ENCODE assay signal across 9 cellular contexts in the genomic region with DNA sequence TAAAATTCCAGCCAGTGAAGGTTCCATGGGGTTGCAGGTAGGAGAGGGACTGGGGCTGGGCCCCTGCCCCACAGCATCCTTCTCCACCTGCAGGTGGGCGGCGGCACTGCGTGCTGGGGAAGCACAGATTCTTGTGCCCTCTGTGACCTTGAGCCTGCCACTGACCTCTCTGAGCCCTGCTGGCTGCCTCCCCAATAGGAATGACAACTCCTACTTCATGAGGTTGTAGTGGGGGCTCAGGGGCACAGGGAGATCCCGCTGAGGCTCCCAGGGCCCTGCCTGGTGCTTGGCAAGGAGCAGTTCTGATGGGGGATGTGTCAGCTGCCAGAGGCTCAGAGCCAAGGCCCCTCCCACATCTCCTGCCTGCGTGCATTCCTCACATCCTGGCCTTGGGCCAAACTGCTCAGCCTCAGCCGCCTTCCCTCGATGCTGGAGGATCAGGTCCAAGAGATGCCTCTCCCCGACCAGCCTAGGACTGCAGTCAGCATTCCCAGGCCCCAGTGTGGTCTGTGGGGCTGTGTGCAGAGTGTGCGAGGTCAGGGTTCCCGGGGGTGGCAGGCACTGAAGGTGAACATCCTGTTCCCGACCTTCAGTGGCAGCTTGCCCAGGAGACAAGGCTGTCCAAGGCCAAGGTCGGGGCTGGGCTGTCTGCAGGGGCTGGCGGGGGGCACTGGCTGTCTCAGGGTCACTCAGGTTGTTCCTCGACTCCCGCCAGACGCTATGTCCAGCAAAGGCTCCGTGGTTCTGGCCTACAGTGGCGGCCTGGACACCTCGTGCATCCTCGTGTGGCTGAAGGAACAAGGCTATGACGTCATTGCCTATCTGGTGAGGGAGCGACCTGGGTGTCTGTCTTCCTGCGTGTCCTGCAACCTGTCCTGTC. TPM values are rescaled to one million over a fixed set of nuclear protein-coding genes. Genes with fewer than 3 reads are reported as not detected.
DNase-seq lines count a peak whose midpoint lies in the region; ATAC-seq, FAIRE-seq and TF ChIP-seq lines count a peak whose summit lies in the region.
"Had no signal": no experiment of that assay in that cellular context is flagged by ENCODE, and none has a peak within 500 bp of the region (broad histone marks: within the 10 kb centered on the region; RNA-seq: fewer than 3 reads in every experiment).

No MANE protein-coding gene starts in this region.

- CTCF ChIA-PET in K562 (lab: Yijun Ruan, JAX; ENCODE audit: low intra/inter-chr PET ratio) = no interaction called here

- DNase-seq in AG10803 (ENCODE audit: low read depth) (peak; percentile 95), HCEC 1CT (peak; percentile 85), NCI-H446 treated with DMSO at 0.1 percent for 48 hours (lab: John Stamatoyannopoulos, UW) (peak; percentile 70), K562 (ENCODE audit: extremely low read depth in 1 of 4, low spot score in 3 of 4) (peak; percentile 67 to 74 (median 72)), iPS-NIHi7 (ENCODE audit: extremely low spot score) (peak; percentile 78), NK-92 (lab: John Stamatoyannopoulos, UW; ENCODE audit: unreplicated experiment) (no peak)
- no peak for DNase-seq in stimulated activated naive CD8-positive, alpha-beta T cell treated with anti-CD3 and anti-CD28 coated beads, Interleukin-15, amount 100 ng/mL, for 72 hours

- H3K36me3 ChIP-seq in K562 (ENCODE audit: control insufficient read depth, insufficient read depth, low read length) = no peaks in the 10 kb centered on the region

- no peak for TF ChIP-seq EP300 in K562 (IDR thresholded peaks at IDR 0.05; ENCODE audit: low read length)

- no peak overlapping the region for H3K27ac ChIP-seq in K562 (ENCODE audit: extremely low read depth, low read depth, low read length)

- BruUV-seq in K562 (replicated peaks; lab: Mats Ljungman, UMichigan) = no TSS peak

- peak overlapping the region; percentile 21; the same call in 1 of the 2 replicates for H2AFZ ChIP-seq in K562 (ENCODE audit: low read depth, low read length)

- no peak overlapping the region for H3K4me3 Mint-ChIP-seq in stimulated activated naive CD8-positive, alpha-beta T cell treated with anti-CD3 and anti-CD28 coated beads, Interleukin-15, amount 100 ng/mL, for 72 hours

- TF ChIP-seq POLR2A in K562 (conservative IDR thresholded peaks at IDR 0.05) = no peak
- no peak for TF ChIP-seq POLR2A in GM18505 (IDR thresholded peaks at IDR 0.05; ENCODE audit: borderline replicate concordance, extremely low read depth, insufficient read depth, insufficient read length)

- in situ Hi-C loops in K562 (cut with MboI) = loop anchor here (5.0 to 10.0 kb wide), 2 partner anchors 236 to 413 kb away; no protein-coding TSS in a partner anchor

- no peaks in the 10 kb centered on the region; a peak in 1 of 5 replicates for H3K27me3 ChIP-seq in K562 (ENCODE audit: control insufficient read depth in 2 of 2, insufficient read depth in 2 of 2, low read length in 2 of 2)

- H3K4me3 ChIP-seq in AG10803 (ENCODE audit: low read length) = no peak overlapping the region
- H3K4me3 ChIP-seq in K562 = no peak overlapping the region

- no peak overlapping the region for H3K27ac Mint-ChIP-seq in stimulated activated naive CD8-positive, alpha-beta T cell treated with anti-CD3 and anti-CD28 coated beads, Interleukin-15, amount 100 ng/mL, for 72 hours

- H3K4me1 ChIP-seq in K562 (replicated peaks in 1 of 2; ENCODE audit: control insufficient read depth in 2 of 2, insufficient read depth in 2 of 2, low read length in 2 of 2) = peaks cover 19 to 36% of the 10 kb centered on the region in 2 experiments

- H3K27me3 Mint-ChIP-seq in stimulated activated naive CD8-positive, alpha-beta T cell treated with anti-CD3 and anti-CD28 coated beads, Interleukin-15, amount 100 ng/mL, for 72 hours = peaks cover 54% of the 10 kb centered on the region

- no peaks in the 10 kb centered on the region for H3K9me1 ChIP-seq in K562 (ENCODE audit: control insufficient read depth, insufficient read depth, low read length)

- TF ChIP-seq RAD21 in K562 (CRISPR knock-in tag; conservative IDR thresholded peaks at IDR 0.05 in 1 of 2, IDR thresholded peaks at IDR 0.05 in 1 of 2) = peak in 1 of 2 experiments; percentile 39; a peak in 2 of 4 replicates

- intact Hi-C loops in K562 (cut with micrococcal nuclease) = no loop called here

- H3K4me2 ChIP-seq in K562 (ENCODE audit: insufficient read depth, low read length) = peak overlapping the region; percentile 1; the same call in 1 of the 2 replicates

- POLR2A ChIA-PET in K562 (lab: Yijun Ruan, JAX) = interaction anchor here (0.6 to 1.2 kb wide), 4 partner anchors 67 to 242 kb away, joined by 3 to 5 read pairs (median 3); partner anchors contain the start of gene EXOSC2

- H3K9me3 ChIP-seq in K562 (replicated peaks; ENCODE audit: control insufficient read depth, insufficient read depth, low read depth, low read length) = no peaks in the 10 kb centered on the region

- peak; percentile 15 for FAIRE-seq in K562 (lab: Jason Lieb, UNC)
- FAIRE-seq: islet of Langerhans had no signal

- no peaks in the 10 kb centered on the region for H3K79me2 ChIP-seq in K562 (ENCODE audit: control insufficient read depth, insufficient read depth, low read length)

- H4K20me1 ChIP-seq in K562 (replicated peaks; ENCODE audit: control insufficient read depth, insufficient read depth, low read length) = no peaks in the 10 kb centered on the region

- ATAC-seq in K562 (peak; percentile 67), GM18505 (IDR thresholded peaks at IDR 0.05; ENCODE audit: unreplicated experiment) (no peak)
- peak; percentile 41 for ATAC-seq in stimulated activated naive CD8-positive, alpha-beta T cell treated with anti-CD3 and anti-CD28 coated beads, Interleukin-15, amount 100 ng/mL, for 72 hours

- no peaks in the 10 kb centered on the region for H3K9me3 Mint-ChIP-seq in stimulated activated naive CD8-positive, alpha-beta T cell treated with anti-CD3 and anti-CD28 coated beads, Interleukin-15, amount 100 ng/mL, for 72 hours

- H3K9ac ChIP-seq in K562 (ENCODE audit: insufficient read depth in 1 of 2, low read depth in 2 of 2, low read length in 2 of 2) = 0 out of 4 replicates have a peak overlapping the region, but pooled peaks of 1 of the 2 experiments have one; percentile 11

- TF ChIP-seq CTCF in AG10803 (conservative IDR thresholded peaks at IDR 0.05; ENCODE audit: low read length) (peak; percentile 61), K562 (IDR thresholded peaks at IDR 0.05 in 2 of 3, conservative IDR thresholded peaks at IDR 0.05 in 1 of 3; ENCODE audit: insufficient read depth in 2 of 3, low read depth in 1 of 3, low read length in 3 of 3) (peak; percentile 32 to 65 (median 35))

- WGBS in K562 (ENCODE audit: insufficient coverage, low coverage, missing lambda C conversion rate) = 10% methylated on average over 22 of the region's 23 CpGs

- H3K4me1 Mint-ChIP-seq in stimulated activated naive CD8-positive, alpha-beta T cell treated with anti-CD3 and anti-CD28 coated beads, Interleukin-15, amount 100 ng/mL, for 72 hours = peaks cover 37% of the 10 kb centered on the region

TF ChIP-seq in K562, 482 proteins besides CTCF, POLR2A, EP300 and RAD21 (continues in another document):
- TF ChIP-seq NRF1 (conservative IDR thresholded peaks at IDR 0.05 in 1 of 2, IDR thresholded peaks at IDR 0.05 in 1 of 2) = peak; percentile 12 to 38; a peak in 3 of 4 replicates
- TF ChIP-seq ATF1 (CRISPR knock-in tag; IDR thresholded peaks at IDR 0.05) = no peak; the same call in 1 of the 2 replicates
- TF ChIP-seq ATF1 (tag; IDR thresholded peaks at IDR 0.05) = peak; percentile 88
- TF ChIP-seq ZNF175 (CRISPR knock-in tag; IDR thresholded peaks at IDR 0.05; ENCODE audit: low read depth) = no peak
- no peak for TF ChIP-seq POLR2B (IDR thresholded peaks at IDR 0.05; ENCODE audit: low read depth, partially characterized antibody)
- TF ChIP-seq STAT5B (CRISPR knock-in tag; IDR thresholded peaks at IDR 0.05) = no peak
- TF ChIP-seq HIVEP1 (CRISPR knock-in tag; IDR thresholded peaks at IDR 0.05) = no peak
- TF ChIP-seq MEF2D (tag; conservative IDR thresholded peaks at IDR 0.05; ENCODE audit: low read depth) = no peak
- TF ChIP-seq, protein P1, sequence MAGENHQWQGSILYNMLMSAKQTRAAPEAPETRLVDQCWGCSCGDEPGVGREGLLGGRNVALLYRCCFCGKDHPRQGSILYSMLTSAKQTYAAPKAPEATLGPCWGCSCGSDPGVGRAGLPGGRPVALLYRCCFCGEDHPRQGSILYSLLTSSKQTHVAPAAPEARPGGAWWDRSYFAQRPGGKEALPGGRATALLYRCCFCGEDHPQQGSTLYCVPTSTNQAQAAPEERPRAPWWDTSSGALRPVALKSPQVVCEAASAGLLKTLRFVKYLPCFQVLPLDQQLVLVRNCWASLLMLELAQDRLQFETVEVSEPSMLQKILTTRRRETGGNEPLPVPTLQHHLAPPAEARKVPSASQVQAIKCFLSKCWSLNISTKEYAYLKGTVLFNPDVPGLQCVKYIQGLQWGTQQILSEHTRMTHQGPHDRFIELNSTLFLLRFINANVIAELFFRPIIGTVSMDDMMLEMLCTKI (IDR thresholded peaks at IDR 0.05; ENCODE audit: partially characterized antibody) = no peak

RNA-seq across cellular contexts. Expression of gene ASS1, which starts 7.0 kb away (rescaled TPM):
- 1.7 and 3.4 TPM in 2 replicates for total RNA-seq in K562 (2011; cell fraction: chromatin; rRNA removed; ENCODE audit: low replicate concordance)
- 2.6 and 4.0 TPM in 2 replicates for total RNA-seq in K562 (2011; cell fraction: nucleolus; rRNA removed)
- 1.6 and 2.4 TPM in 2 replicates for total RNA-seq in K562 (2011; cell fraction: nucleoplasm; rRNA removed)
- total RNA-seq in K562 (2014; rRNA removed) (4.6 and 4.8 TPM in 2 replicates), K562 (2014; rRNA removed; fragmentation: Illumina TruSeq; extraction: Trizol) (2.2 and 4.2 TPM in 2 replicates), K562 (2015; rRNA removed; fragmentation: Illumina TruSeq; extraction: Trizol) (1.5 and 1.7 TPM in 2 replicates), K562 (2021) (3.7 TPM in 2 replicates)
- polyA plus RNA-seq in K562 (2011; rRNA removed) (2.9 and 4.7 TPM in 2 replicates), K562 (2014; fragmentation: Illumina TruSeq; extraction: Trizol) (5.7 and 5.9 TPM in 2 replicates), K562 (2014; fragmentation: Nextera tagmentation; extraction: Ambion mirVana) (1 to 10 TPM; 1.7 to 3.6 TPM), K562 (2014; rRNA removed) (3.8 and 6.5 TPM in 2 replicates)
- polyA plus RNA-seq in K562 (2011; cell fraction: cytosol; rRNA removed) = 3.0 and 5.3 TPM in 2 replicates
- polyA plus RNA-seq in K562 (2011; cell fraction: nucleus; rRNA removed) = 1.8 and 3.1 TPM in 2 replicates
- 2.6 and 82.8 TPM in 2 replicates for polyA plus RNA-seq in K562 (2012)
- 1.8 and 4.5 TPM in 2 replicates for polyA minus RNA-seq in K562 (2011; rRNA and poly(A)+ RNA removed)
- polyA minus RNA-seq in K562 (2011; cell fraction: cytosol; rRNA and poly(A)+ RNA removed) = 13.4 and 14.5 TPM in 2 replicates
- polyA minus RNA-seq in K562 (2011; cell fraction: nucleus; rRNA and poly(A)+ RNA removed) = 2.6 and 3.0 TPM in 2 replicates

Comparison
In these comparisons a context has a peak if more than half of its experiments do, and no peak if none do; other contexts are left out.
1. DNase-seq: peak in AG10803 (single experiment), HCEC 1CT (single experiment), NCI-H446 treated with DMSO at 0.1 percent for 48 hours (single experiment), K562 (4 of 4) and iPS-NIHi7 (single experiment); none in stimulated activated naive CD8-positive, alpha-beta T cell treated with anti-CD3 and anti-CD28 coated beads, Interleukin-15, amount 100 ng/mL, for 72 hours (0 of 2) and NK-92 (single experiment).